Comparison of ENCODE assay signal across 9 cellular contexts in genomic region chr15:89576417-89576773, GRCh38. TPM values are rescaled to one million over a fixed set of nuclear protein-coding genes. Genes with fewer than 3 reads are reported as not detected.
DNase-seq lines count a peak whose midpoint lies in the region; ATAC-seq and TF ChIP-seq lines count a peak whose summit lies in the region.
"Had no signal": no experiment of that assay in that cellular context is flagged by ENCODE, and none has a peak within 500 bp of the region (broad histone marks: within the 10 kb centered on the region; RNA-seq: fewer than 3 reads in every experiment).

No MANE protein-coding gene starts in this region.

- H3K4me1 Mint-ChIP-seq in activated T-cell treated with anti-CD3 and anti-CD28 coated beads, Interleukin-2, amount 50 U/mL, for 4 hours (ENCODE audit: low read depth): peaks cover 13% of the 10 kb centered on the region

- TF ChIP-seq CTCF in WERI-Rb-1 (IDR thresholded peaks at IDR 0.05; ENCODE audit: low read depth, low read length) (no peak), suprapubic skin (IDR thresholded peaks at IDR 0.05) (no peak)

- no peaks in the 10 kb centered on the region for H3K9me3 Mint-ChIP-seq in activated T-cell treated with anti-CD3 and anti-CD28 coated beads, Interleukin-2, amount 50 U/mL, for 4 hours

- H3K36me3 ChIP-seq in WERI-Rb-1 (peaks cover 36% of the 10 kb centered on the region), suprapubic skin (no peaks in the 10 kb centered on the region)

- H3K4me3 ChIP-seq in WERI-Rb-1 (ENCODE audit: low read depth, low read length): peak overlapping the region; percentile 86
- peak overlapping the region; percentile 62 for H3K4me3 ChIP-seq in suprapubic skin

- ATAC-seq in activated T-cell treated with anti-CD3 and anti-CD28 coated beads, Interleukin-2, amount 50 U/mL, for 4 hours: no peak
- ATAC-seq in HG02798 (IDR thresholded peaks at IDR 0.05; ENCODE audit: poor library complexity, unreplicated experiment) (no peak), GM21381 (IDR thresholded peaks at IDR 0.05; ENCODE audit: unreplicated experiment) (no peak)

- DNase-seq in activated T-cell treated with anti-CD3 and anti-CD28 coated beads, Interleukin-2, amount 50 U/mL, for 4 hours: no peak
- no peak for DNase-seq in activated T-cell treated with anti-CD3 and anti-CD28 coated beads for 4 hours
- DNase-seq in WERI-Rb-1: no peak
- DNase-seq in foreskin melanocyte: peak; percentile 7
- no peak for DNase-seq in suprapubic skin (ENCODE audit: low spot score in 2 of 2)
- DNase-seq in NCI-H2029 treated with DMSO at 0.1 percent for 48 hours (lab: John Stamatoyannopoulos, UW): no peak
- DNase-seq: DMS79 had no signal

- peaks cover 10% of the 10 kb centered on the region for H3K4me1 ChIP-seq in suprapubic skin

- WGBS in suprapubic skin: 9% methylated on average over 1 of the region's 1 CpG

- peak overlapping the region; percentile 81 for H3K4me3 Mint-ChIP-seq in activated T-cell treated with anti-CD3 and anti-CD28 coated beads, Interleukin-2, amount 50 U/mL, for 4 hours

- no peak for TF ChIP-seq POLR2A in suprapubic skin (IDR thresholded peaks at IDR 0.05)

- H3K27ac ChIP-seq in WERI-Rb-1: no peak overlapping the region
- no peak overlapping the region for H3K27ac ChIP-seq in suprapubic skin

- H3K9me3 ChIP-seq in WERI-Rb-1 (ENCODE audit: severe bottlenecking) (no peaks in the 10 kb centered on the region), suprapubic skin (no peaks in the 10 kb centered on the region)

- H3K27me3 ChIP-seq in WERI-Rb-1 (ENCODE audit: insufficient read depth, low read depth, severe bottlenecking): no peaks in the 10 kb centered on the region
- peaks cover 4% of the 10 kb centered on the region for H3K27me3 ChIP-seq in suprapubic skin

- TF ChIP-seq EP300 in suprapubic skin (IDR thresholded peaks at IDR 0.05): no peak

- no peaks in the 10 kb centered on the region for H3K36me3 Mint-ChIP-seq in activated T-cell treated with anti-CD3 and anti-CD28 coated beads, Interleukin-2, amount 50 U/mL, for 4 hours (ENCODE audit: insufficient read depth)

- peaks cover 6% of the 10 kb centered on the region for H3K27me3 Mint-ChIP-seq in activated T-cell treated with anti-CD3 and anti-CD28 coated beads, Interleukin-2, amount 50 U/mL, for 4 hours (ENCODE audit: low read depth)

RNA-seq across cellular contexts. Expression of gene TICRR, which starts 1.1 kb away (rescaled TPM):
- total RNA-seq in activated T-cell treated with anti-CD3 and anti-CD28 coated beads, Interleukin-2, amount 50 U/mL, for 4 hours: 1 to 10 TPM; 3.3 to 5.1 (median 4.5) TPM
- total RNA-seq in suprapubic skin: 1 to 10 TPM in 2 of 4 donors, under 1 TPM in 2; 0.76 to 1.5 (median 0.99) TPM
